Comparison of ENCODE assay signal across 14 cellular contexts in genomic region chr11:95599959-95600586, GRCh38.
DNase-seq lines count a peak whose midpoint lies in the region; ATAC-seq and TF ChIP-seq lines count a peak whose summit lies in the region.
"Had no signal": no experiment of that assay in that cellular context is flagged by ENCODE, and none has a peak within 500 bp of the region (broad histone marks: within the 10 kb centered on the region; RNA-seq: fewer than 3 reads in every experiment).

No MANE protein-coding gene starts in this region.

- no peaks in the 10 kb centered on the region for H3K9me3 Mint-ChIP-seq in activated naive CD8-positive, alpha-beta T cell (ENCODE audit: low read depth)
- H3K9me3 Mint-ChIP-seq in effector memory CD8-positive, alpha-beta T cell, result no peaks in the 10 kb centered on the region

- H3K4me1 Mint-ChIP-seq in activated naive CD8-positive, alpha-beta T cell (ENCODE audit: low read depth), result peaks cover 21% of the 10 kb centered on the region
- no peaks in the 10 kb centered on the region for H3K4me1 Mint-ChIP-seq in effector memory CD8-positive, alpha-beta T cell (ENCODE audit: low read depth in 2 of 2)

- no peak for TF ChIP-seq CTCF in suprapubic skin (IDR thresholded peaks at IDR 0.05)

- H3K9me3 ChIP-seq in suprapubic skin, result no peaks in the 10 kb centered on the region

- H3K36me3 Mint-ChIP-seq in activated naive CD8-positive, alpha-beta T cell, result no peaks in the 10 kb centered on the region
- no peaks in the 10 kb centered on the region for H3K36me3 Mint-ChIP-seq in effector memory CD8-positive, alpha-beta T cell (ENCODE audit: insufficient read depth)
- H3K36me3 Mint-ChIP-seq: CD4-positive, alpha-beta memory T cell had no signal

- H3K27me3 Mint-ChIP-seq in activated naive CD8-positive, alpha-beta T cell, result no peaks in the 10 kb centered on the region
- no peaks in the 10 kb centered on the region for H3K27me3 Mint-ChIP-seq in effector memory CD8-positive, alpha-beta T cell
- H3K27me3 Mint-ChIP-seq: CD4-positive, alpha-beta memory T cell had no signal

- no peaks in the 10 kb centered on the region for H3K27me3 ChIP-seq in suprapubic skin

- no peaks in the 10 kb centered on the region for H3K36me3 ChIP-seq in suprapubic skin

- no peak for TF ChIP-seq EP300 in suprapubic skin (IDR thresholded peaks at IDR 0.05)

- ATAC-seq in effector memory CD8-positive, alpha-beta T cell (replicated peaks), result no peak
- ATAC-seq: HCT116 had no signal

- H3K4me3 Mint-ChIP-seq in activated naive CD8-positive, alpha-beta T cell, result no peak overlapping the region
- no peak overlapping the region for H3K4me3 Mint-ChIP-seq in effector memory CD8-positive, alpha-beta T cell

- WGBS in suprapubic skin, result 75% methylated on average over 2 of the region's 2 CpGs

- no peak overlapping the region for H3K4me3 ChIP-seq in suprapubic skin
- H3K4me3 ChIP-seq: SK-N-MC had no signal

- peak; percentile 16 for DNase-seq in activated CD8-positive, alpha-beta memory T cell treated with anti-CD3 and anti-CD28 coated beads, Interleukin-2, amount 50 U/mL, for 4 hours
- DNase-seq in activated CD8-positive, alpha-beta memory T cell treated with anti-CD3 and anti-CD28 coated beads, Interleukin-2, amount 50 U/mL, for 48 hours, result no peak
- DNase-seq in NCI-H82 treated with DMSO at 0.1 percent for 48 hours (lab: John Stamatoyannopoulos, UW; ENCODE audit: unreplicated experiment) (peak; percentile 51), NCI-H774 (lab: John Stamatoyannopoulos, UW) (no peak), suprapubic skin (ENCODE audit: low spot score in 2 of 2) (no peak)
- peak; percentile 8 for DNase-seq in stimulated activated CD8-positive, alpha-beta memory T cell treated with anti-CD3 and anti-CD28 coated beads, Interleukin-4, amount 100 ng/mL, for 24 hours (ENCODE audit: low read depth)
- DNase-seq in effector memory CD8-positive, alpha-beta T cell, result no peak
- DNase-seq: DMS79, midbrain, NCI-H1694 had no signal

- H3K27ac Mint-ChIP-seq in activated naive CD8-positive, alpha-beta T cell, result peak overlapping the region; percentile 89
- H3K27ac Mint-ChIP-seq in effector memory CD8-positive, alpha-beta T cell, result no peak overlapping the region

- no peak for TF ChIP-seq POLR2A in suprapubic skin (IDR thresholded peaks at IDR 0.05)

- peaks cover 2% of the 10 kb centered on the region for H3K4me1 ChIP-seq in suprapubic skin

- no peak overlapping the region for H3K27ac ChIP-seq in suprapubic skin
- H3K27ac ChIP-seq: SK-N-MC had no signal

Comparison
In these comparisons a context has a peak if more than half of its experiments do, and no peak if none do; other contexts are left out.
1. DNase-seq: peak in activated CD8-positive, alpha-beta memory T cell treated with anti-CD3 and anti-CD28 coated beads, Interleukin-2, amount 50 U/mL, for 4 hours (single experiment), NCI-H82 treated with DMSO at 0.1 percent for 48 hours (single experiment) and stimulated activated CD8-positive, alpha-beta memory T cell treated with anti-CD3 and anti-CD28 coated beads, Interleukin-4, amount 100 ng/mL, for 24 hours (single experiment); none in activated CD8-positive, alpha-beta memory T cell treated with anti-CD3 and anti-CD28 coated beads, Interleukin-2, amount 50 U/mL, for 48 hours (single experiment), NCI-H774 (single experiment), effector memory CD8-positive, alpha-beta T cell (0 of 3) and suprapubic skin (0 of 2).